In genomic region chr7:87312215-87312865, GRCh38 we compare ENCODE assay signal across 9 cellular contexts. TPM values are rescaled to one million over a fixed set of nuclear protein-coding genes. Genes with fewer than 3 reads are reported as not detected.
A peak's percentile ranks its signal among the peaks of the same experiment; 100 is the strongest.
DNase-seq lines count a peak whose midpoint lies in the region; ATAC-seq and TF ChIP-seq lines count a peak whose summit lies in the region.
"Had no signal": no experiment of that assay in that cellular context is flagged by ENCODE, and none has a peak within 500 bp of the region (broad histone marks: within the 10 kb centered on the region; RNA-seq: fewer than 3 reads in every experiment).

No MANE protein-coding gene starts in this region.

- H3K36me3 ChIP-seq in Caco-2 (ENCODE audit: control insufficient read depth, insufficient read depth, low read length), result no peaks in the 10 kb centered on the region

- no peaks in the 10 kb centered on the region for H3K9me3 ChIP-seq in Caco-2

- POLR2A ChIA-PET in Caco-2 (lab: Charles Lee), result no interaction called here

- peaks cover 5% of the 10 kb centered on the region for H3K4me1 Mint-ChIP-seq in Caco-2 (ENCODE audit: low read depth, unreplicated experiment)
- H3K4me1 Mint-ChIP-seq in nephron, result peaks cover 6% of the 10 kb centered on the region
- H3K4me1 Mint-ChIP-seq: activated naive CD4-positive, alpha-beta T cell treated with anti-CD3 and anti-CD28 coated beads, Interleukin-2, amount 50 U/mL, for 24 hours had no signal

- ATAC-seq in GM19455 (IDR thresholded peaks at IDR 0.05; ENCODE audit: unreplicated experiment) (peak; percentile 62), HG03520 (IDR thresholded peaks at IDR 0.05; ENCODE audit: unreplicated experiment) (peak; percentile 74)
- ATAC-seq in stimulated activated naive CD8-positive, alpha-beta T cell treated with anti-CD3 and anti-CD28 coated beads, Interleukin-15, Interleukin-2, amounts not matched to agents 100 U/mL and 50 U/mL, for 24 hours, result peak; percentile 86

- intact Hi-C loops in Caco-2 (cut with micrococcal nuclease; ENCODE audit: unreplicated experiment), result loop anchor here (1.0 to 2.0 kb wide), 5 partner anchors 33 to 252 kb away; partner anchors contain the start of gene CROT

- H3K27ac Mint-ChIP-seq in Caco-2 (ENCODE audit: unreplicated experiment), result no peak overlapping the region
- no peak overlapping the region for H3K27ac Mint-ChIP-seq in nephron
- H3K27ac Mint-ChIP-seq: activated naive CD4-positive, alpha-beta T cell treated with anti-CD3 and anti-CD28 coated beads, Interleukin-2, amount 50 U/mL, for 24 hours had no signal

- no peaks in the 10 kb centered on the region for H3K27me3 ChIP-seq in Caco-2 (replicated peaks; ENCODE audit: control insufficient read depth, insufficient read depth, low read length)

- H3K9me3 Mint-ChIP-seq in Caco-2 (ENCODE audit: unreplicated experiment) (no peaks in the 10 kb centered on the region), nephron (no peaks in the 10 kb centered on the region)
- H3K9me3 Mint-ChIP-seq: activated naive CD4-positive, alpha-beta T cell treated with anti-CD3 and anti-CD28 coated beads, Interleukin-2, amount 50 U/mL, for 24 hours had no signal

- H3K36me3 Mint-ChIP-seq in Caco-2 (ENCODE audit: insufficient read depth, unreplicated experiment), result no peaks in the 10 kb centered on the region
- H3K36me3 Mint-ChIP-seq in nephron (ENCODE audit: low read depth), result no peaks in the 10 kb centered on the region
- H3K36me3 Mint-ChIP-seq: activated naive CD4-positive, alpha-beta T cell treated with anti-CD3 and anti-CD28 coated beads, Interleukin-2, amount 50 U/mL, for 24 hours had no signal

- CTCF ChIA-PET in Caco-2 (lab: Charles Lee), result interaction anchor here (0.6 to 1.1 kb wide), 3 partner anchors 33 to 104 kb away, joined by 3 to 5 read pairs (median 3); partner anchors contain the start of gene CROT

- DNase-seq in Caco-2, result peak; percentile 56 to 73
- DNase-seq in NOMO-1 (lab: John Stamatoyannopoulos, UW; ENCODE audit: unreplicated experiment in 2 of 2), result peak; percentile 70 to 83
- DNase-seq in activated CD8-positive, alpha-beta memory T cell treated with anti-CD3 and anti-CD28 coated beads, Interleukin-2, amount 50 U/mL, for 1 hour (ENCODE audit: extremely low read depth), result peak; percentile 12
- DNase-seq in epithelial cell of proximal tubule (ENCODE audit: low read depth), result no peak
- DNase-seq in stimulated activated naive CD8-positive, alpha-beta T cell treated with anti-CD3 and anti-CD28 coated beads, Interleukin-15, Interleukin-2, amounts not matched to agents 100 U/mL and 50 U/mL, for 24 hours, result peak; percentile 57

- BruUV-seq in Caco-2 (replicated peaks; lab: Mats Ljungman, UMichigan), result no TSS peak

- H3K4me3 Mint-ChIP-seq in Caco-2 (ENCODE audit: unreplicated experiment), result no peak overlapping the region
- H3K4me3 Mint-ChIP-seq in nephron, result no peak overlapping the region
- H3K4me3 Mint-ChIP-seq: activated naive CD4-positive, alpha-beta T cell treated with anti-CD3 and anti-CD28 coated beads, Interleukin-2, amount 50 U/mL, for 24 hours had no signal

- no peaks in the 10 kb centered on the region for H3K4me1 ChIP-seq in Caco-2

- TF ChIP-seq CTCF in Caco-2 (IDR thresholded peaks at IDR 0.05; ENCODE audit: insufficient read depth in 1 of 2, low read depth in 1 of 2, low read length in 1 of 2, severe bottlenecking in 1 of 2, unreplicated experiment in 1 of 2) (peak; percentile 95 to 97), epithelial cell of proximal tubule (conservative IDR thresholded peaks at IDR 0.05; ENCODE audit: low read depth, low read length) (peak; percentile 100), nephron (IDR thresholded peaks at IDR 0.05; ENCODE audit: unreplicated experiment in 3 of 3) (peak; percentile 98 to 100 (median 99))

- no peak overlapping the region for H3K4me3 ChIP-seq in Caco-2 (ENCODE audit: low read depth, low read length)
- H3K4me3 ChIP-seq in epithelial cell of proximal tubule (ENCODE audit: low read depth, low read length), result no peak overlapping the region

- no peaks in the 10 kb centered on the region for H3K27me3 Mint-ChIP-seq in Caco-2 (ENCODE audit: insufficient read depth, unreplicated experiment)
- peaks cover 6% of the 10 kb centered on the region for H3K27me3 Mint-ChIP-seq in nephron (ENCODE audit: low read depth)
- H3K27me3 Mint-ChIP-seq: activated naive CD4-positive, alpha-beta T cell treated with anti-CD3 and anti-CD28 coated beads, Interleukin-2, amount 50 U/mL, for 24 hours had no signal

RNA-seq across cellular contexts. Expression of gene CROT, which starts 33.1 kb away (rescaled TPM):
- total RNA-seq in Caco-2 (2022) (15.4 and 16.9 TPM in 2 replicates), epithelial cell of proximal tubule (5.6 and 8.2 TPM in 2 replicates)
